Comparison of ENCODE assay signal across 1 cellular context in the genomic region with DNA sequence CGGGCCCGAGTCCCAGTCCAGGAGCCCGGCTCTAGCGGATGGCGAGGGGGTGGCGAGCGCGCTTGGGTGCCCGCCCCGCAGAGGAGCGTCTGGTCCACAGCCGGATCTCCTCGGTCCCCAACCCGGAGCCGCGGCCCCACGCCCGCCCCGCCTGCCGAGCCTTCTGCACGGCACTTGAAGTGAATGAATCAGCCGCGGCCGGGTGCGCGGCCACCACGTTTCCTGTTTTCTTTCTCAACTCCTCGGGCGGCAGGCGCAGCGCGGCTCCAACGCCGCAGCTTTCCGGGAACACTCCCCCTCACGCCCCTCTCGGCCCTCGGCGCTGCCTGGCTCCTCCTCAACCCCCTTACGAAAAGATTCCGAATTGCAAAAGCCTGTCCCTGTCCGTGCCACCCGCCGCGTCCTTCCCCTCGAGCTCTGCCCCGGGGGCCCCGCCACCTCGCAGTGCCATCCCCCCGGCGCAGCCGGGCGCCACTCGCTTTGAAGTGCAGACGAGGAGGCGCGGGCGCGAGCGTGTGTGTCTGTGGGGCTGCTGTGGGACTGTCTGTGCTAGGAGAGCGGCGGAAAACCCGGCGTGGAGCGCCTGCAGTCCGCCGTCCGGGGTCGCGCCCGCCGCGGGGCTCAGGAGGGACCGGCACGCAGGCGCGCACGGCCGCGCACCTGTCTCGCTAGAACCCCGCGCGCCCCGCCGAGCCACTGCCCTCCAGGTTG.
TF ChIP-seq lines count a peak whose summit lies in the region.

No MANE protein-coding gene starts in this region.

TF ChIP-seq in GM23338, 12 proteins besides CTCF, POLR2A, EP300 and RAD21 (continued from another document):
- TF ChIP-seq, protein P1, sequence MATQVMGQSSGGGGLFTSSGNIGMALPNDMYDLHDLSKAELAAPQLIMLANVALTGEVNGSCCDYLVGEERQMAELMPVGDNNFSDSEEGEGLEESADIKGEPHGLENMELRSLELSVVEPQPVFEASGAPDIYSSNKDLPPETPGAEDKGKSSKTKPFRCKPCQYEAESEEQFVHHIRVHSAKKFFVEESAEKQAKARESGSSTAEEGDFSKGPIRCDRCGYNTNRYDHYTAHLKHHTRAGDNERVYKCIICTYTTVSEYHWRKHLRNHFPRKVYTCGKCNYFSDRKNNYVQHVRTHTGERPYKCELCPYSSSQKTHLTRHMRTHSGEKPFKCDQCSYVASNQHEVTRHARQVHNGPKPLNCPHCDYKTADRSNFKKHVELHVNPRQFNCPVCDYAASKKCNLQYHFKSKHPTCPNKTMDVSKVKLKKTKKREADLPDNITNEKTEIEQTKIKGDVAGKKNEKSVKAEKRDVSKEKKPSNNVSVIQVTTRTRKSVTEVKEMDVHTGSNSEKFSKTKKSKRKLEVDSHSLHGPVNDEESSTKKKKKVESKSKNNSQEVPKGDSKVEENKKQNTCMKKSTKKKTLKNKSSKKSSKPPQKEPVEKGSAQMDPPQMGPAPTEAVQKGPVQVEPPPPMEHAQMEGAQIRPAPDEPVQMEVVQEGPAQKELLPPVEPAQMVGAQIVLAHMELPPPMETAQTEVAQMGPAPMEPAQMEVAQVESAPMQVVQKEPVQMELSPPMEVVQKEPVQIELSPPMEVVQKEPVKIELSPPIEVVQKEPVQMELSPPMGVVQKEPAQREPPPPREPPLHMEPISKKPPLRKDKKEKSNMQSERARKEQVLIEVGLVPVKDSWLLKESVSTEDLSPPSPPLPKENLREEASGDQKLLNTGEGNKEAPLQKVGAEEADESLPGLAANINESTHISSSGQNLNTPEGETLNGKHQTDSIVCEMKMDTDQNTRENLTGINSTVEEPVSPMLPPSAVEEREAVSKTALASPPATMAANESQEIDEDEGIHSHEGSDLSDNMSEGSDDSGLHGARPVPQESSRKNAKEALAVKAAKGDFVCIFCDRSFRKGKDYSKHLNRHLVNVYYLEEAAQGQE (IDR thresholded peaks at IDR 0.05; ENCODE audit: unreplicated experiment) = no peak
- no peak for TF ChIP-seq NANOG (IDR thresholded peaks at IDR 0.05; ENCODE audit: borderline replicate concordance)
- TF ChIP-seq ETS1 (IDR thresholded peaks at IDR 0.05) = no peak
